ENCODE assay signal across 1 cellular context in the genomic region with DNA sequence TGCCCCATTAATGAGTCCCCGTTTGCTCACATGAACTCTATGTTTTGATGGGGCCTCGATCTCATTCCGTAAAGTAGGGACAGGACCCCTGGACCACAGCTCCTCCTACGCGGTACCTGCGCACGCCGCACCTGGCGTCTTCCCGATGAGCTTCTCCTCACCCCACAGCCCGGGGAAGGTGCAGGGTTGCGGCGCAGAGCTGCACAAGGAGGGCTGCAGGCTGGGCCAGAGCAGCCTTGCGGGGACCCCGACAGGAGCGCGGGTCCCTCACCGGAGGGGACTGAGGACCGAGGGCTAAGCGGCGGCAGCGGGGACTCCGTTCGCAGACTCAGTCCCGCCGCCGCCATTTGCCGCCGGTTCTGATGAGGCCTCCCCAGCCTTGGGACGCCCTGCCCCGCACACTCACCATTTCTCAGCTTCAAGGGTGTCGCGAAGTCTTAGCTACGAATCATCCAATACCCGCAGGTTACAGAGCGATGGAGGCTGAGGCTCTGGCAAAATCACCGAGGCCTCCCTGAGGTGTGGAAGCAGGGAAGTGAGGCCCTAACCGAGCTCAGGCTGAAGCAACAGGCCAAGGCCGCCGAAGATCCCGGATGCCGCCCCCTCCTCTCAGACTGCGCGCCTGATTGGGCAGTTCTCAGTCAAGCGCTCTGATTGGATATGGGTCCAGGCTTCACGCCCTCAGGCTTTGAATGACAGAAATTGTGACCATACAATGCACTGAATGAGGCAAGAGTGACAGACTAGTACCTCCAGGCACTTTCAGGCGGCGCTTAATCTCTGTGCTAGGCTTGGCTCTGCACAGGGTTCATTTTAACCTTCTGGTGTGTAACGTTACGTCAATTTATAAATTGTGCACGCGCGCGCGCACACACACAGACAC.
A peak's percentile ranks its signal among the peaks of the same experiment; 100 is the strongest.
TF ChIP-seq lines count a peak whose summit lies in the region.

No MANE protein-coding gene starts in this region.

TF ChIP-seq in HepG2, 621 proteins besides CTCF, POLR2A, EP300 and RAD21 (continued from another document and continues in another):
- TF ChIP-seq, protein P1, sequence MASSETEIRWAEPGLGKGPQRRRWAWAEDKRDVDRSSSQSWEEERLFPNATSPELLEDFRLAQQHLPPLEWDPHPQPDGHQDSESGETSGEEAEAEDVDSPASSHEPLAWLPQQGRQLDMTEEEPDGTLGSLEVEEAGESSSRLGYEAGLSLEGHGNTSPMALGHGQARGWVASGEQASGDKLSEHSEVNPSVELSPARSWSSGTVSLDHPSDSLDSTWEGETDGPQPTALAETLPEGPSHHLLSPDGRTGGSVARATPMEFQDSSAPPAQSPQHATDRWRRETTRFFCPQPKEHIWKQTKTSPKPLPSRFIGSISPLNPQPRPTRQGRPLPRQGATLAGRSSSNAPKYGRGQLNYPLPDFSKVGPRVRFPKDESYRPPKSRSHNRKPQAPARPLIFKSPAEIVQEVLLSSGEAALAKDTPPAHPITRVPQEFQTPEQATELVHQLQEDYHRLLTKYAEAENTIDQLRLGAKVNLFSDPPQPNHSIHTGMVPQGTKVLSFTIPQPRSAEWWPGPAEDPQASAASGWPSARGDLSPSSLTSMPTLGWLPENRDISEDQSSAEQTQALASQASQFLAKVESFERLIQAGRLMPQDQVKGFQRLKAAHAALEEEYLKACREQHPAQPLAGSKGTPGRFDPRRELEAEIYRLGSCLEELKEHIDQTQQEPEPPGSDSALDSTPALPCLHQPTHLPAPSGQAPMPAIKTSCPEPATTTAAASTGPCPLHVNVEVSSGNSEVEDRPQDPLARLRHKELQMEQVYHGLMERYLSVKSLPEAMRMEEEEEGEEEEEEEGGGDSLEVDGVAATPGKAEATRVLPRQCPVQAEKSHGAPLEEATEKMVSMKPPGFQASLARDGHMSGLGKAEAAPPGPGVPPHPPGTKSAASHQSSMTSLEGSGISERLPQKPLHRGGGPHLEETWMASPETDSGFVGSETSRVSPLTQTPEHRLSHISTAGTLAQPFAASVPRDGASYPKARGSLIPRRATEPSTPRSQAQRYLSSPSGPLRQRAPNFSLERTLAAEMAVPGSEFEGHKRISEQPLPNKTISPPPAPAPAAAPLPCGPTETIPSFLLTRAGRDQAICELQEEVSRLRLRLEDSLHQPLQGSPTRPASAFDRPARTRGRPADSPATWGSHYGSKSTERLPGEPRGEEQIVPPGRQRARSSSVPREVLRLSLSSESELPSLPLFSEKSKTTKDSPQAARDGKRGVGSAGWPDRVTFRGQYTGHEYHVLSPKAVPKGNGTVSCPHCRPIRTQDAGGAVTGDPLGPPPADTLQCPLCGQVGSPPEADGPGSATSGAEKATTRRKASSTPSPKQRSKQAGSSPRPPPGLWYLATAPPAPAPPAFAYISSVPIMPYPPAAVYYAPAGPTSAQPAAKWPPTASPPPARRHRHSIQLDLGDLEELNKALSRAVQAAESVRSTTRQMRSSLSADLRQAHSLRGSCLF (CRISPR knock-in tag; IDR thresholded peaks at IDR 0.05; ENCODE audit: borderline replicate concordance): no peak
- TF ChIP-seq SAP130 (CRISPR knock-in tag; IDR thresholded peaks at IDR 0.05; ENCODE audit: low read depth) (peak; percentile 85), ZNF431 (CRISPR knock-in tag; IDR thresholded peaks at IDR 0.05; ENCODE audit: borderline replicate concordance, low read depth) (0 out of 2 replicates have a peak, but pooled peaks have one; percentile 86), ZNF12 (CRISPR knock-in tag; IDR thresholded peaks at IDR 0.05) (no peak), JDP2 (CRISPR knock-in tag; IDR thresholded peaks at IDR 0.05; ENCODE audit: borderline replicate concordance) (0 out of 2 replicates have a peak, but pooled peaks have one; percentile 38), ZNF777 (CRISPR knock-in tag; IDR thresholded peaks at IDR 0.05) (0 out of 2 replicates have a peak, but pooled peaks have one; percentile 39), ZNF605 (CRISPR knock-in tag; IDR thresholded peaks at IDR 0.05) (peak; percentile 74), KLF16 (CRISPR knock-in tag; IDR thresholded peaks at IDR 0.05) (no peak; a peak in 1 of 4 replicates), HMG20A (CRISPR knock-in tag; IDR thresholded peaks at IDR 0.05; ENCODE audit: borderline replicate concordance) (no peak), HHEX (CRISPR knock-in tag; IDR thresholded peaks at IDR 0.05) (no peak), SNAPC2 (CRISPR knock-in tag; IDR thresholded peaks at IDR 0.05) (no peak), NFKBIZ (CRISPR knock-in tag; IDR thresholded peaks at IDR 0.05) (no peak; the same call in 1 of the 2 replicates), SMC3 (IDR thresholded peaks at IDR 0.05; ENCODE audit: low read length) (no peak), HOXA7 (CRISPR knock-in tag; IDR thresholded peaks at IDR 0.05) (no peak), NR1H2 (CRISPR knock-in tag; IDR thresholded peaks at IDR 0.05; ENCODE audit: borderline replicate concordance, low read depth) (no peak), ZNF788 (CRISPR knock-in tag; IDR thresholded peaks at IDR 0.05; ENCODE audit: borderline replicate concordance) (peak; percentile 77; the same call in 1 of the 2 replicates), ZNF260 (CRISPR knock-in tag; IDR thresholded peaks at IDR 0.05; ENCODE audit: borderline replicate concordance, low read depth) (no peak), ZNF883 (CRISPR knock-in tag; IDR thresholded peaks at IDR 0.05; ENCODE audit: not compliant biosample characterization) (peak; percentile 49), KAT2B (IDR thresholded peaks at IDR 0.05; ENCODE audit: borderline replicate concordance, low read depth, low read length) (no peak), ZNF879 (CRISPR knock-in tag; IDR thresholded peaks at IDR 0.05) (no peak; the same call in 1 of the 2 replicates), SMARCC2 (IDR thresholded peaks at IDR 0.05) (no peak), ZFP36 (IDR thresholded peaks at IDR 0.05; ENCODE audit: borderline replicate concordance, low read depth, low read length, partially characterized antibody) (no peak), TBP (CRISPR knock-in tag; IDR thresholded peaks at IDR 0.05) (no peak), ZNF44 (CRISPR knock-in tag; IDR thresholded peaks at IDR 0.05) (no peak; the same call in 1 of the 2 replicates), NFYB (CRISPR knock-in tag; IDR thresholded peaks at IDR 0.05) (peak; percentile 95), HES4 (CRISPR knock-in tag; IDR thresholded peaks at IDR 0.05; ENCODE audit: borderline replicate concordance) (peak; percentile 91), ZNF382 (CRISPR knock-in tag; IDR thresholded peaks at IDR 0.05; ENCODE audit: borderline replicate concordance) (no peak), FOXK2 (IDR thresholded peaks at IDR 0.05) (no peak), ZNF552 (CRISPR knock-in tag; IDR thresholded peaks at IDR 0.05; ENCODE audit: borderline replicate concordance) (peak; percentile 76; the same call in 1 of the 2 replicates), MED8 (CRISPR knock-in tag; IDR thresholded peaks at IDR 0.05; ENCODE audit: insufficient replicate concordance) (peak; percentile 23), U2AF1 (optimal IDR thresholded peaks at IDR 0.05; ENCODE audit: low read depth, low read length) (peak; percentile 33), ARNT2 (CRISPR knock-in tag; IDR thresholded peaks at IDR 0.05; ENCODE audit: low read depth) (peak; percentile 90), ZNF136 (CRISPR knock-in tag; IDR thresholded peaks at IDR 0.05; ENCODE audit: low read depth) (no peak)
- TF ChIP-seq, protein P2, sequence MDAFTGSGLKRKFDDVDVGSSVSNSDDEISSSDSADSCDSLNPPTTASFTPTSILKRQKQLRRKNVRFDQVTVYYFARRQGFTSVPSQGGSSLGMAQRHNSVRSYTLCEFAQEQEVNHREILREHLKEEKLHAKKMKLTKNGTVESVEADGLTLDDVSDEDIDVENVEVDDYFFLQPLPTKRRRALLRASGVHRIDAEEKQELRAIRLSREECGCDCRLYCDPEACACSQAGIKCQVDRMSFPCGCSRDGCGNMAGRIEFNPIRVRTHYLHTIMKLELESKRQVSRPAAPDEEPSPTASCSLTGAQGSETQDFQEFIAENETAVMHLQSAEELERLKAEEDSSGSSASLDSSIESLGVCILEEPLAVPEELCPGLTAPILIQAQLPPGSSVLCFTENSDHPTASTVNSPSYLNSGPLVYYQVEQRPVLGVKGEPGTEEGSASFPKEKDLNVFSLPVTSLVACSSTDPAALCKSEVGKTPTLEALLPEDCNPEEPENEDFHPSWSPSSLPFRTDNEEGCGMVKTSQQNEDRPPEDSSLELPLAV (CRISPR knock-in tag; conservative IDR thresholded peaks at IDR 0.05; ENCODE audit: low read depth): no peak
- TF ChIP-seq, protein P3, sequence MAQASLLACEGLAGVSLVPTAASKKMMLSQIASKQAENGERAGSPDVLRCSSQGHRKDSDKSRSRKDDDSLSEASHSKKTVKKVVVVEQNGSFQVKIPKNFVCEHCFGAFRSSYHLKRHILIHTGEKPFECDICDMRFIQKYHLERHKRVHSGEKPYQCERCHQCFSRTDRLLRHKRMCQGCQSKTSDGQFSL (CRISPR knock-in tag; IDR thresholded peaks at IDR 0.05): no peak
- TF ChIP-seq, protein P4, sequence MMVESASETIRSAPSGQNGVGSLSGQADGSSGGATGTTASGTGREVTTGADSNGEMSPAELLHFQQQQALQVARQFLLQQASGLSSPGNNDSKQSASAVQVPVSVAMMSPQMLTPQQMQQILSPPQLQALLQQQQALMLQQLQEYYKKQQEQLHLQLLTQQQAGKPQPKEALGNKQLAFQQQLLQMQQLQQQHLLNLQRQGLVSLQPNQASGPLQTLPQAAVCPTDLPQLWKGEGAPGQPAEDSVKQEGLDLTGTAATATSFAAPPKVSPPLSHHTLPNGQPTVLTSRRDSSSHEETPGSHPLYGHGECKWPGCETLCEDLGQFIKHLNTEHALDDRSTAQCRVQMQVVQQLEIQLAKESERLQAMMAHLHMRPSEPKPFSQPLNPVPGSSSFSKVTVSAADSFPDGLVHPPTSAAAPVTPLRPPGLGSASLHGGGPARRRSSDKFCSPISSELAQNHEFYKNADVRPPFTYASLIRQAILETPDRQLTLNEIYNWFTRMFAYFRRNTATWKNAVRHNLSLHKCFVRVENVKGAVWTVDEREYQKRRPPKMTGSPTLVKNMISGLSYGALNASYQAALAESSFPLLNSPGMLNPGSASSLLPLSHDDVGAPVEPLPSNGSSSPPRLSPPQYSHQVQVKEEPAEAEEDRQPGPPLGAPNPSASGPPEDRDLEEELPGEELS (CRISPR knock-in tag; IDR thresholded peaks at IDR 0.05): 0 out of 2 replicates have a peak, but pooled peaks have one; percentile 19
- TF ChIP-seq, protein P5, sequence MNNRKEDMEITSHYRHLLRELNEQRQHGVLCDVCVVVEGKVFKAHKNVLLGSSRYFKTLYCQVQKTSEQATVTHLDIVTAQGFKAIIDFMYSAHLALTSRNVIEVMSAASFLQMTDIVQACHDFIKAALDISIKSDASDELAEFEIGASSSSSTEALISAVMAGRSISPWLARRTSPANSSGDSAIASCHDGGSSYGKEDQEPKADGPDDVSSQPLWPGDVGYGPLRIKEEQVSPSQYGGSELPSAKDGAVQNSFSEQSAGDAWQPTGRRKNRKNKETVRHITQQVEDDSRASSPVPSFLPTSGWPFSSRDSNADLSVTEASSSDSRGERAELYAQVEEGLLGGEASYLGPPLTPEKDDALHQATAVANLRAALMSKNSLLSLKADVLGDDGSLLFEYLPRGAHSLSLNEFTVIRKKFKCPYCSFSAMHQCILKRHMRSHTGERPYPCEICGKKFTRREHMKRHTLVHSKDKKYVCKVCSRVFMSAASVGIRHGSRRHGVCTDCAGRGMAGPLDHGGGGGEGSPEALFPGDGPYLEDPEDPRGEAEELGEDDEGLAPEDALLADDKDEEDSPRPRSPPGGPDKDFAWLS (CRISPR knock-in tag; IDR thresholded peaks at IDR 0.05; ENCODE audit: borderline replicate concordance): no peak
- TF ChIP-seq, protein P6, sequence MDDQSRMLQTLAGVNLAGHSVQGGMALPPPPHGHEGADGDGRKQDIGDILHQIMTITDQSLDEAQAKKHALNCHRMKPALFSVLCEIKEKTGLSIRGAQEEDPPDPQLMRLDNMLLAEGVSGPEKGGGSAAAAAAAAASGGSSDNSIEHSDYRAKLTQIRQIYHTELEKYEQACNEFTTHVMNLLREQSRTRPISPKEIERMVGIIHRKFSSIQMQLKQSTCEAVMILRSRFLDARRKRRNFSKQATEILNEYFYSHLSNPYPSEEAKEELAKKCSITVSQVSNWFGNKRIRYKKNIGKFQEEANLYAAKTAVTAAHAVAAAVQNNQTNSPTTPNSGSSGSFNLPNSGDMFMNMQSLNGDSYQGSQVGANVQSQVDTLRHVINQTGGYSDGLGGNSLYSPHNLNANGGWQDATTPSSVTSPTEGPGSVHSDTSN (CRISPR knock-in tag; IDR thresholded peaks at IDR 0.05; ENCODE audit: borderline replicate concordance): peak; percentile 65; the same call in 1 of the 2 replicates
- TF ChIP-seq, protein P7, sequence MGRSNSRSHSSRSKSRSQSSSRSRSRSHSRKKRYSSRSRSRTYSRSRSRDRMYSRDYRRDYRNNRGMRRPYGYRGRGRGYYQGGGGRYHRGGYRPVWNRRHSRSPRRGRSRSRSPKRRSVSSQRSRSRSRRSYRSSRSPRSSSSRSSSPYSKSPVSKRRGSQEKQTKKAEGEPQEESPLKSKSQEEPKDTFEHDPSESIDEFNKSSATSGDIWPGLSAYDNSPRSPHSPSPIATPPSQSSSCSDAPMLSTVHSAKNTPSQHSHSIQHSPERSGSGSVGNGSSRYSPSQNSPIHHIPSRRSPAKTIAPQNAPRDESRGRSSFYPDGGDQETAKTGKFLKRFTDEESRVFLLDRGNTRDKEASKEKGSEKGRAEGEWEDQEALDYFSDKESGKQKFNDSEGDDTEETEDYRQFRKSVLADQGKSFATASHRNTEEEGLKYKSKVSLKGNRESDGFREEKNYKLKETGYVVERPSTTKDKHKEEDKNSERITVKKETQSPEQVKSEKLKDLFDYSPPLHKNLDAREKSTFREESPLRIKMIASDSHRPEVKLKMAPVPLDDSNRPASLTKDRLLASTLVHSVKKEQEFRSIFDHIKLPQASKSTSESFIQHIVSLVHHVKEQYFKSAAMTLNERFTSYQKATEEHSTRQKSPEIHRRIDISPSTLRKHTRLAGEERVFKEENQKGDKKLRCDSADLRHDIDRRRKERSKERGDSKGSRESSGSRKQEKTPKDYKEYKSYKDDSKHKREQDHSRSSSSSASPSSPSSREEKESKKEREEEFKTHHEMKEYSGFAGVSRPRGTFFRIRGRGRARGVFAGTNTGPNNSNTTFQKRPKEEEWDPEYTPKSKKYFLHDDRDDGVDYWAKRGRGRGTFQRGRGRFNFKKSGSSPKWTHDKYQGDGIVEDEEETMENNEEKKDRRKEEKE (IDR thresholded peaks at IDR 0.05): no peak
- TF ChIP-seq, protein P8, sequence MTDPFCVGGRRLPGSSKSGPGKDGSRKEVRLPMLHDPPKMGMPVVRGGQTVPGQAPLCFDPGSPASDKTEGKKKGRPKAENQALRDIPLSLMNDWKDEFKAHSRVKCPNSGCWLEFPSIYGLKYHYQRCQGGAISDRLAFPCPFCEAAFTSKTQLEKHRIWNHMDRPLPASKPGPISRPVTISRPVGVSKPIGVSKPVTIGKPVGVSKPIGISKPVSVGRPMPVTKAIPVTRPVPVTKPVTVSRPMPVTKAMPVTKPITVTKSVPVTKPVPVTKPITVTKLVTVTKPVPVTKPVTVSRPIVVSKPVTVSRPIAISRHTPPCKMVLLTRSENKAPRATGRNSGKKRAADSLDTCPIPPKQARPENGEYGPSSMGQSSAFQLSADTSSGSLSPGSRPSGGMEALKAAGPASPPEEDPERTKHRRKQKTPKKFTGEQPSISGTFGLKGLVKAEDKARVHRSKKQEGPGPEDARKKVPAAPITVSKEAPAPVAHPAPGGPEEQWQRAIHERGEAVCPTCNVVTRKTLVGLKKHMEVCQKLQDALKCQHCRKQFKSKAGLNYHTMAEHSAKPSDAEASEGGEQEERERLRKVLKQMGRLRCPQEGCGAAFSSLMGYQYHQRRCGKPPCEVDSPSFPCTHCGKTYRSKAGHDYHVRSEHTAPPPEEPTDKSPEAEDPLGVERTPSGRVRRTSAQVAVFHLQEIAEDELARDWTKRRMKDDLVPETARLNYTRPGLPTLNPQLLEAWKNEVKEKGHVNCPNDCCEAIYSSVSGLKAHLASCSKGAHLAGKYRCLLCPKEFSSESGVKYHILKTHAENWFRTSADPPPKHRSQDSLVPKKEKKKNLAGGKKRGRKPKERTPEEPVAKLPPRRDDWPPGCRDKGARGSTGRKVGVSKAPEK (CRISPR knock-in tag; IDR thresholded peaks at IDR 0.05; ENCODE audit: borderline replicate concordance): no peak
